Comparison of ENCODE assay signal across 25 cellular contexts in the genomic region with DNA sequence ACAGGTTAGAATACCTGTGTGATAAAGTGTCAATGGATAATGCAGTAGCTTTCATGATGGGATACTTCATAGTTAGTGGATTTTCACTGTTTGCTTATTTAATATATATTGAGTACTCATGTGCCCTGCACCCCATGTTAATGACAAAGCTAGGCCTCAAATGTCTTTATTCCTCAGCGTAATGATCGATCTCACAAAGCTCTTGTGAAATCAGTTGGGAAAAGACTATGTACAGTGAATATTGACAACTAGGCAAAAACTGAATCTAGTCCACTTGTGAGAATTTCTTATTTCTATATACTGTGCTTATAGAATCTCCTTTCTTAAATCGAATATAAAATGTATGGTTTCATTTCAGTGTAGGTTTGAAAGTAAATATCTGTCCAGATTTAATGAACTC.
"Had no signal": no experiment of that assay in that cellular context is flagged by ENCODE, and none has a peak within 500 bp of the region (broad histone marks: within the 10 kb centered on the region; RNA-seq: fewer than 3 reads in every experiment).

No MANE protein-coding gene starts in this region.

- DNase-seq: colonic mucosa; effector CD8-positive, alpha-beta T cell; endodermal cell; foreskin fibroblast; gastrocnemius medialis; head of caudate nucleus; mesendoderm; naive thymus-derived CD8-positive, alpha-beta T cell; nephron progenitor cell; nucleus accumbens; ovary; posterior cingulate gyrus; psoas muscle; right cardiac atrium; sigmoid colon; stimulated activated CD4-positive, alpha-beta T cell treated with anti-CD3 and anti-CD28 coated beads, Interleukin-4, amount 100 ng/mL, for 4 hours; stimulated activated naive CD8-positive, alpha-beta T cell treated with anti-CD3 and anti-CD28 coated beads, Interleukin-15, Interleukin-2, amounts not matched to agents 100 U/mL and 50 U/mL, for 24 hours; substantia nigra; testis; upper lobe of left lung had no signal

- H3K9me3 Mint-ChIP-seq: dendritic cell treated with granulocyte-macrophage colony-stimulating factor and Interleukin-4, amounts not matched to agents 40 ng/mL and 50 ng/mL, for 4 days; endodermal cell; naive thymus-derived CD8-positive, alpha-beta T cell; nephron progenitor cell; stimulated activated memory B cell treated with anti-CD40 and anti-IgM and Interleukin-4, amounts not matched to agents 10 μg/mL and 1 μg/mL and 100 μg/mL, for 72 hours had no signal

- ATAC-seq: esophagus mucosa; gastrocnemius medialis; naive thymus-derived CD8-positive, alpha-beta T cell; psoas muscle; right cardiac atrium; stimulated activated memory B cell treated with anti-CD40 and anti-IgM and Interleukin-4, amounts not matched to agents 10 μg/mL and 1 μg/mL and 100 μg/mL, for 72 hours; stimulated activated naive CD8-positive, alpha-beta T cell treated with anti-CD3 and anti-CD28 coated beads, Interleukin-15, Interleukin-2, amounts not matched to agents 100 U/mL and 50 U/mL, for 24 hours had no signal

- H3K4me1 Mint-ChIP-seq: endodermal cell; nephron progenitor cell; stimulated activated memory B cell treated with anti-CD40 and anti-IgM and Interleukin-4, amounts not matched to agents 10 μg/mL and 1 μg/mL and 100 μg/mL, for 72 hours had no signal

- H3K27me3 Mint-ChIP-seq: dendritic cell treated with granulocyte-macrophage colony-stimulating factor and Interleukin-4, amounts not matched to agents 40 ng/mL and 50 ng/mL, for 4 days; naive thymus-derived CD8-positive, alpha-beta T cell; stimulated activated memory B cell treated with anti-CD40 and anti-IgM and Interleukin-4, amounts not matched to agents 10 μg/mL and 1 μg/mL and 100 μg/mL, for 72 hours had no signal

- H3K27ac Mint-ChIP-seq: dendritic cell treated with granulocyte-macrophage colony-stimulating factor and Interleukin-4, amounts not matched to agents 40 ng/mL and 50 ng/mL, for 4 days; endodermal cell; naive thymus-derived CD8-positive, alpha-beta T cell; nephron progenitor cell; stimulated activated memory B cell treated with anti-CD40 and anti-IgM and Interleukin-4, amounts not matched to agents 10 μg/mL and 1 μg/mL and 100 μg/mL, for 72 hours had no signal

- FAIRE-seq: keratinocyte, urothelium cell line had no signal

- H3K4me3 Mint-ChIP-seq: dendritic cell treated with granulocyte-macrophage colony-stimulating factor and Interleukin-4, amounts not matched to agents 40 ng/mL and 50 ng/mL, for 4 days; endodermal cell; naive thymus-derived CD8-positive, alpha-beta T cell; nephron progenitor cell; stimulated activated memory B cell treated with anti-CD40 and anti-IgM and Interleukin-4, amounts not matched to agents 10 μg/mL and 1 μg/mL and 100 μg/mL, for 72 hours had no signal
